8 cellular contexts compared by ENCODE assay signal in the genomic region with DNA sequence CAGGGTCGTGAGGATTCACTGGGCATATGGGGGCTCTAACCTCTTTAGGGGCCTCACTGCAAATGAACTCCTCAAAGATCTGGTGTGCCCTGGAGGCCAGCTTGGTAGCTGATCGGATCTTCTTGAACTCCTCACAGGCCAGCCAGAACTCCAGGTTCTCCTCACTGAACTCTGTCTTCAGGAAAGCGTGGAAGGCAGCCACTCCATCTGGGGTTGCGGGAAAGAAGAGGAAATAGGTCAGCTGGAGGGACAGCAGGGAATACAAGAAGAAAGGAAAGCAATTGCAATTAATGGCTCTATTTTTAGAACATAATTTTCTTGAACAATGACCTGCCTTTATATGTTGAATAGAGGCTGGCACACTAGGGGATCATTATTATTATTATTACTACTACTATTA. TPM values are rescaled to one million over a fixed set of nuclear protein-coding genes. Genes with fewer than 3 reads are reported as not detected.
DNase-seq lines count a peak whose midpoint lies in the region; ATAC-seq and TF ChIP-seq lines count a peak whose summit lies in the region.
"Had no signal": no experiment of that assay in that cellular context is flagged by ENCODE, and none has a peak within 500 bp of the region (broad histone marks: within the 10 kb centered on the region; RNA-seq: fewer than 3 reads in every experiment).

No MANE protein-coding gene starts in this region.

- H4K20me1 ChIP-seq in Karpas-422 (ENCODE audit: insufficient read depth, low read depth, low read length) = peaks cover 37% of the 10 kb centered on the region

- peaks cover 43% of the 10 kb centered on the region for H3K4me1 ChIP-seq in Karpas-422 (ENCODE audit: low read length)
- peaks cover 5% of the 10 kb centered on the region for H3K4me1 ChIP-seq in rectal smooth muscle tissue (ENCODE audit: control insufficient read depth, insufficient read depth, low read length)
- H3K4me1 ChIP-seq in Peyer's patch = peaks cover 0 to 17% (median 1%) of the 10 kb centered on the region in 4 donors

- TF ChIP-seq CTCF in Peyer's patch (IDR thresholded peaks at IDR 0.05) = no peak

- H3K27ac ChIP-seq in Karpas-422 (ENCODE audit: low read length) (peak overlapping the region; percentile 73), rectal smooth muscle tissue (ENCODE audit: low read depth, low read length) (peak overlapping the region; percentile 3), Peyer's patch (peak overlapping the region in 1 of 4 donors; percentile 42)

- in situ Hi-C loops in G401 (cut with HindIII; ENCODE audit: low sequenced_read_pairs) = no loop called here

- no peaks in the 10 kb centered on the region for H3K9me3 ChIP-seq in Karpas-422 (ENCODE audit: low read length)
- no peaks in the 10 kb centered on the region for H3K9me3 ChIP-seq in Peyer's patch
- H3K9me3 ChIP-seq: MG63 had no signal

- H3K36me3 ChIP-seq in Karpas-422 (ENCODE audit: insufficient read depth, low read length) (peaks cover 32% of the 10 kb centered on the region), rectal smooth muscle tissue (ENCODE audit: control insufficient read depth, insufficient read depth, low read length) (peaks cover 2% of the 10 kb centered on the region), Peyer's patch (no peaks in the 10 kb centered on the region)
- H3K36me3 ChIP-seq: MG63 had no signal

- ATAC-seq in HG02840 (IDR thresholded peaks at IDR 0.05; ENCODE audit: low FRiP score, unreplicated experiment) = no peak

- H3K27me3 ChIP-seq in Karpas-422 (ENCODE audit: low read length) (no peaks in the 10 kb centered on the region), rectal smooth muscle tissue (ENCODE audit: control insufficient read depth, insufficient read depth, low read length) (no peaks in the 10 kb centered on the region), Peyer's patch (no peaks in the 10 kb centered on the region)
- H3K27me3 ChIP-seq: MG63 had no signal

- no peak overlapping the region for H2AFZ ChIP-seq in Karpas-422 (ENCODE audit: low read length)

- DNase-seq in G401 (ENCODE audit: low spot score) (peak; percentile 81), Karpas-422 (no peak), cerebellar cortex (ENCODE audit: low spot score) (peak; percentile 75), Peyer's patch (no peak), T1000 (lab: John Stamatoyannopoulos, UW) (no peak)

- H3K9ac ChIP-seq in Karpas-422 (ENCODE audit: low read length) = peak overlapping the region; percentile 96
- H3K9ac ChIP-seq in rectal smooth muscle tissue (ENCODE audit: low read length) = no peak overlapping the region

- no peaks in the 10 kb centered on the region for H3K9me2 ChIP-seq in Karpas-422 (replicated peaks; ENCODE audit: insufficient read depth, low read length)

- H3K4me2 ChIP-seq in Karpas-422 (ENCODE audit: low read depth, low read length, poor library complexity, severe bottlenecking) = peak overlapping the region; percentile 93

- TF ChIP-seq POLR2A in Peyer's patch (IDR thresholded peaks at IDR 0.05) = no peak

- peak overlapping the region; percentile 88 for H3K4me3 ChIP-seq in Karpas-422 (ENCODE audit: low read length)
- H3K4me3 ChIP-seq in rectal smooth muscle tissue (ENCODE audit: low read length) = no peak overlapping the region
- peak overlapping the region in 1 of 4 donors; percentile 11 for H3K4me3 ChIP-seq in Peyer's patch
- H3K4me3 ChIP-seq: MG63 had no signal

- H3K79me2 ChIP-seq in Karpas-422 (ENCODE audit: low read length) = peaks cover 8% of the 10 kb centered on the region

RNA-seq across cellular contexts. Expression of a gene that starts 2.3 kb away (rescaled TPM):
- total RNA-seq in G401 (2014; rRNA removed; shearing (Covaris generic)) = not detected in 2 replicates
- total RNA-seq in Karpas-422 (2014; rRNA removed; shearing (Covaris generic); ENCODE audit: low replicate concordance) = 19.0 and 27.7 TPM in 2 replicates
- under 1 TPM in 1 of 4 donors, not detected in 3; 0.40 TPM for total RNA-seq in Peyer's patch

RNA-seq across cellular contexts. Expression of a gene that starts 12.9 kb away (rescaled TPM):
- total RNA-seq in G401 (2014; rRNA removed; shearing (Covaris generic)) = not detected in 2 replicates
- total RNA-seq in Karpas-422 (2014; rRNA removed; shearing (Covaris generic); ENCODE audit: low replicate concordance) = 11.8 and 17.3 TPM in 2 replicates
- 10 to 100 TPM; 12.4 to 15.0 (median 13.3) TPM for total RNA-seq in Peyer's patch

Comparison
In these comparisons a context has a peak if more than half of its experiments do, and no peak if none do; other contexts are left out.
1. DNase-seq: peak in G401 (single experiment) and cerebellar cortex (single experiment); none in Karpas-422 (single experiment), Peyer's patch (0 of 3) and T1000 (single experiment).
2. RNA of a gene that starts 2.3 kb away (total RNA-seq): 19.0 to 27.7 TPM in Karpas-422; 0.40 TPM in Peyer's patch and not detected in G401; every median in the first group is over 10 times any median in the second.
3. RNA of a gene that starts 12.9 kb away (total RNA-seq): 11.8 to 17.3 TPM in Karpas-422 and 12.4 to 15.0 TPM in Peyer's patch; not detected in G401; every median in the first group is over 10 times any median in the second.